In genomic region chr2:27306136-27306535, GRCh38 we compare ENCODE assay signal across 1 cellular context.
A peak's percentile ranks its signal among the peaks of the same experiment; 100 is the strongest.
TF ChIP-seq lines count a peak whose summit lies in the region.

No MANE protein-coding gene starts in this region.

TF ChIP-seq in H1, 55 proteins besides CTCF, POLR2A, EP300 and RAD21:
- TF ChIP-seq MAX (IDR thresholded peaks at IDR 0.05): peak; percentile 58
- no peak for TF ChIP-seq KDM4A (IDR thresholded peaks at IDR 0.05; ENCODE audit: low read depth, low read length, severe bottlenecking)
- TF ChIP-seq E2F6 (IDR thresholded peaks at IDR 0.05): peak; percentile 51; the same call in 1 of the 2 replicates
